ENCODE assay signal across 34 cellular contexts in the genomic region with DNA sequence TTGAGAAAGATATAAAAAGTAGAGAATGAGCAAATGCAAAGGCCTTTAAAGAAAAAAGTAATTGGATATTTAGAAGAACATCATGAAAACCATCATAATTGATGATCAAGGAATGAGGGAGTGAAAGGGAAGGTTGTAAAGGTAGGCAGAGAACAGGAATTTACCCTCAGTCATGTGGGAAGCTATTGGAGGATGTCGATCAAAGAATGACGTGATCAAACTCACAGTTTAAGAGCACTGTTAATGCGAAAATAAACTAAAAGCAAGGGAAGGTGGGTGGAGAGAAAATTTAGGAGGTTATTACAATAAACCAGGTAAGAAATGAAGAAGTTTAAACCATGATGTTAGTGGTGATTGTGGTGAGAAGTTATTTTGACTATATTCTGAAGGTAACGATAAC.
"Had no signal": no experiment of that assay in that cellular context is flagged by ENCODE, and none has a peak within 500 bp of the region (broad histone marks: within the 10 kb centered on the region; RNA-seq: fewer than 3 reads in every experiment).

No MANE protein-coding gene starts in this region.

- H3K36me3 ChIP-seq: adrenal gland, ascending aorta, brain microvascular endothelial cell, breast epithelium, cardiac muscle cell had no signal

- FAIRE-seq: astrocyte, bronchial epithelial cell had no signal

- H3K27me3 ChIP-seq: adrenal gland, ascending aorta, body of pancreas, brain microvascular endothelial cell, breast epithelium had no signal

- H3K9me3 ChIP-seq: adrenal gland, ascending aorta, body of pancreas, breast epithelium had no signal

- ATAC-seq: activated naive CD4-positive, alpha-beta T cell treated with anti-CD3 and anti-CD28 coated beads, Interleukin-2, amount 50 U/mL, for 72 hours; activated naive CD8-positive, alpha-beta T cell treated with anti-CD3 and anti-CD28 coated beads, Interleukin-2, amount 50 U/mL, for 24 hours; activated T-cell treated with anti-CD3 and anti-CD28 coated beads, Interleukin-2, amount 50 U/mL, for 4 hours; activated T-cell treated with anti-CD3 and anti-CD28 coated beads, Interleukin-2, amount 50 U/mL, for 72 hours; activated T-helper 17 cell treated with anti-CD3 and anti-CD28 coated beads, Interleukin-2, amount 50 U/mL, for 72 hours; body of pancreas had no signal

- H3K4me3 ChIP-seq: adrenal gland, ascending aorta, body of pancreas, breast epithelium, cardiac muscle cell had no signal

- H3K4me1 ChIP-seq: adrenal gland, ascending aorta, body of pancreas, breast epithelium had no signal

- DNase-seq: activated effector memory CD4-positive, alpha-beta T cell treated with anti-CD3 and anti-CD28 coated beads, Interleukin-2, amount 50 U/mL, for 16 hours; activated effector memory CD4-positive, alpha-beta T cell treated with Interleukin-2 at 50 U/mL for 16 hours; activated gamma-delta T cell; activated gamma-delta T cell treated with Interleukin-2 at 50 U/mL for 16 hours; activated naive CD4-positive, alpha-beta T cell; activated naive CD4-positive, alpha-beta T cell treated with anti-CD3 and anti-CD28 coated beads for 36 hours; activated naive CD4-positive, alpha-beta T cell treated with anti-CD3 and anti-CD28 coated beads, Interleukin-2, amount 10 ng/mL, durations not matched to agents 7 days and 5 days; activated naive CD4-positive, alpha-beta T cell treated with anti-CD3 and anti-CD28 coated beads, Interleukin-2, amount 50 U/mL, for 16 hours; activated naive CD4-positive, alpha-beta T cell treated with Interleukin-2 at 50 U/mL for 16 hours; activated naive CD8-positive, alpha-beta T cell treated with anti-CD3 and anti-CD28 coated beads for 36 hours; activated naive CD8-positive, alpha-beta T cell treated with anti-CD3 and anti-CD28 coated beads, Interleukin-2, amount 10 ng/mL, durations not matched to agents 7 days and 5 days; activated naive CD8-positive, alpha-beta T cell treated with anti-CD3 and anti-CD28 coated beads, Interleukin-2, amount 50 U/mL, for 24 hours; activated T-cell treated with anti-CD3 and anti-CD28 coated beads, Interleukin-2, amount 50 U/mL, for 1 hour; activated T-cell treated with anti-CD3 and anti-CD28 coated beads, Interleukin-2, amount 50 U/mL, for 24 hours; activated T-cell treated with anti-CD3 and anti-CD28 coated beads, Interleukin-2, amount 50 U/mL, for 4 hours; activated T-cell treated with anti-CD3 and anti-CD28 coated beads, Interleukin-2, amount 50 U/mL, for 48 hours; activated T-cell treated with anti-CD3 and anti-CD28 coated beads, Interleukin-2, amount 50 U/mL, for 72 hours; adrenal gland; amniotic stem cell; amygdala; anterior cingulate cortex; aorta; body of pancreas; brain microvascular endothelial cell; caudate nucleus; central memory CD4-positive, alpha-beta T cell; cerebellar nuclear complex had no signal

- H3K27ac ChIP-seq: adrenal gland, ascending aorta, body of pancreas, brain microvascular endothelial cell, breast epithelium, cardiac muscle cell had no signal
